1 cellular context compared by ENCODE assay signal in genomic region chr11:106397787-106398355, GRCh38.
TF ChIP-seq lines count a peak whose summit lies in the region.

No MANE protein-coding gene starts in this region.

TF ChIP-seq in H1, 55 proteins besides CTCF, POLR2A, EP300 and RAD21 (continued from another document):
- TF ChIP-seq ZNF274 (IDR thresholded peaks at IDR 0.05; ENCODE audit: borderline replicate concordance, extremely low read depth, low read length) (no peak), TAF1 (IDR thresholded peaks at IDR 0.05; ENCODE audit: low read depth, low read length) (no peak), POU5F1 (IDR thresholded peaks at IDR 0.05; ENCODE audit: low read depth, low read length) (no peak), GTF2F1 (IDR thresholded peaks at IDR 0.05; ENCODE audit: borderline replicate concordance, low read depth, low read length) (no peak), CBX8 (IDR thresholded peaks at IDR 0.05; ENCODE audit: borderline replicate concordance, low read depth, low read length) (no peak), TBP (IDR thresholded peaks at IDR 0.05; ENCODE audit: low read depth, low read length) (no peak), JUN (IDR thresholded peaks at IDR 0.05; ENCODE audit: low read depth, low read length) (no peak), EZH2 (IDR thresholded peaks at IDR 0.05; ENCODE audit: low read depth, low read length, severe bottlenecking) (no peak), SIX5 (IDR thresholded peaks at IDR 0.05; ENCODE audit: low read depth, low read length) (no peak), SIRT6 (IDR thresholded peaks at IDR 0.05; ENCODE audit: low read length) (no peak), CHD1 (IDR thresholded peaks at IDR 0.05; ENCODE audit: low read depth, low read length) (no peak), RFX5 (IDR thresholded peaks at IDR 0.05; ENCODE audit: borderline replicate concordance, low read depth, low read length) (no peak), POLR2AphosphoS5 (IDR thresholded peaks at IDR 0.05; ENCODE audit: low read depth, low read length) (no peak), PHF8 (conservative IDR thresholded peaks at IDR 0.05; ENCODE audit: low read depth, low read length) (no peak)
- TF ChIP-seq, protein P1, sequence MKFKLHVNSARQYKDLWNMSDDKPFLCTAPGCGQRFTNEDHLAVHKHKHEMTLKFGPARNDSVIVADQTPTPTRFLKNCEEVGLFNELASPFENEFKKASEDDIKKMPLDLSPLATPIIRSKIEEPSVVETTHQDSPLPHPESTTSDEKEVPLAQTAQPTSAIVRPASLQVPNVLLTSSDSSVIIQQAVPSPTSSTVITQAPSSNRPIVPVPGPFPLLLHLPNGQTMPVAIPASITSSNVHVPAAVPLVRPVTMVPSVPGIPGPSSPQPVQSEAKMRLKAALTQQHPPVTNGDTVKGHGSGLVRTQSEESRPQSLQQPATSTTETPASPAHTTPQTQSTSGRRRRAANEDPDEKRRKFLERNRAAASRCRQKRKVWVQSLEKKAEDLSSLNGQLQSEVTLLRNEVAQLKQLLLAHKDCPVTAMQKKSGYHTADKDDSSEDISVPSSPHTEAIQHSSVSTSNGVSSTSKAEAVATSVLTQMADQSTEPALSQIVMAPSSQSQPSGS (IDR thresholded peaks at IDR 0.05; ENCODE audit: low read length) = no peak
TF ChIP-seq in H1: peak in this region for 0.
